In genomic region chr7:157663061-157663863, GRCh38 we compare ENCODE assay signal across 18 cellular contexts.
DNase-seq lines count a peak whose midpoint lies in the region; ATAC-seq lines count a peak whose summit lies in the region.
"Had no signal": no experiment of that assay in that cellular context is flagged by ENCODE, and none has a peak within 500 bp of the region (broad histone marks: within the 10 kb centered on the region; RNA-seq: fewer than 3 reads in every experiment).

No MANE protein-coding gene starts in this region.

- H3K36me3 ChIP-seq in KOPT-K1 (ENCODE audit: insufficient read depth, low read length): peaks cover 6% of the 10 kb centered on the region; the same call in 1 of the 2 replicates
- H3K36me3 ChIP-seq: HAP-1, heart left ventricle, lower lobe of right lung, pancreas, stomach had no signal

- DNase-seq in DMS79 (lab: John Stamatoyannopoulos, UW) (peak; percentile 55), cerebellum (ENCODE audit: low spot score) (peak; percentile 5), posterior vena cava (ENCODE audit: low spot score) (peak; percentile 83), CD1c-positive myeloid dendritic cell (ENCODE audit: extremely low spot score) (no peak), germinal center (ENCODE audit: low spot score) (no peak)
- DNase-seq: activated CD4-positive, alpha-beta T cell treated with anti-CD3 and anti-CD28 coated beads, Interleukin-2, amount 50 U/mL, for 1 hour; activated naive CD4-positive, alpha-beta T cell treated with Interleukin-2 at 50 U/mL for 16 hours; heart left ventricle; lower lobe of right lung; NCI-H1694; NK-92 treated with Interleukin-12 subunit alpha and Interleukin-12 subunit beta, amount 100 ng/mL, for 24 hours; stomach; SW 1271 had no signal

- intact Hi-C loops in posterior vena cava (cut with DNase I): no loop called here

- no peaks in the 10 kb centered on the region for H3K9me3 ChIP-seq in KOPT-K1 (ENCODE audit: insufficient read depth, low read length, poor library complexity, severe bottlenecking)
- H3K9me3 ChIP-seq: HAP-1, heart left ventricle, lower lobe of right lung, pancreas, stomach had no signal

- no peak for ATAC-seq in HG02981 (IDR thresholded peaks at IDR 0.05; ENCODE audit: unreplicated experiment)
- no peak for ATAC-seq in activated CD4-positive, CD25-positive, alpha-beta regulatory T cell treated with anti-CD3 and anti-CD28 coated beads, Interleukin-2, amount 50 U/mL, for 24 hours
- ATAC-seq: lower lobe of right lung, pancreas had no signal

- peak overlapping the region; percentile 23 for H3K27ac ChIP-seq in KOPT-K1 (ENCODE audit: low read depth, low read length, poor library complexity, severe bottlenecking)
- H3K27ac ChIP-seq: heart left ventricle, lower lobe of right lung, pancreas, stomach had no signal

Comparison
In these comparisons a context has a peak if more than half of its experiments do, and no peak if none do; other contexts are left out.
1. DNase-seq: peak in DMS79 (single experiment), cerebellum (single experiment) and posterior vena cava (single experiment); none in CD1c-positive myeloid dendritic cell (single experiment) and germinal center (single experiment).